29 cellular contexts compared by ENCODE assay signal in genomic region chr7:85150624-85151023, GRCh38. TPM values are rescaled to one million over a fixed set of nuclear protein-coding genes. Genes with fewer than 3 reads are reported as not detected.
"Had no signal": no experiment of that assay in that cellular context is flagged by ENCODE, and none has a peak within 500 bp of the region (broad histone marks: within the 10 kb centered on the region; RNA-seq: fewer than 3 reads in every experiment).

No MANE protein-coding gene starts in this region.

- H3K27ac Mint-ChIP-seq: activated CD4-positive, alpha-beta memory T cell treated with anti-CD3 and anti-CD28 coated beads, Interleukin-2, amount 10 ng/mL, durations not matched to agents 7 days and 5 days; activated CD8-positive, alpha-beta memory T cell treated with anti-CD3 and anti-CD28 coated beads, Interleukin-2, amount 10 ng/mL, durations not matched to agents 7 days and 5 days; activated naive CD4-positive, alpha-beta T cell treated with anti-CD3 and anti-CD28 coated beads, Interleukin-2, amount 10 ng/mL, durations not matched to agents 7 days and 5 days; activated naive CD8-positive, alpha-beta T cell; activated naive CD8-positive, alpha-beta T cell treated with anti-CD3 and anti-CD28 coated beads, Interleukin-2, amount 50 U/mL, for 24 hours; brain had no signal

- DNase-seq: activated CD4-positive, alpha-beta memory T cell treated with anti-CD3 and anti-CD28 coated beads, Interleukin-2, amount 10 ng/mL, durations not matched to agents 7 days and 5 days; activated CD4-positive, alpha-beta T cell treated with anti-CD3 and anti-CD28 coated beads for 1 hour; activated CD4-positive, alpha-beta T cell treated with anti-CD3 and anti-CD28 coated beads for 48 hours; activated CD4-positive, CD25-positive, alpha-beta regulatory T cell; activated CD8-positive, alpha-beta memory T cell treated with anti-CD3 and anti-CD28 coated beads for 24 hours; activated CD8-positive, alpha-beta memory T cell treated with anti-CD3 and anti-CD28 coated beads, Interleukin-2, amount 10 ng/mL, durations not matched to agents 7 days and 5 days; activated CD8-positive, alpha-beta memory T cell treated with anti-CD3 and anti-CD28 coated beads, Interleukin-2, amount 50 U/mL, for 48 hours; activated effector memory CD4-positive, alpha-beta T cell treated with Interleukin-2 at 50 U/mL for 16 hours; activated naive CD4-positive, alpha-beta T cell treated with anti-CD3 and anti-CD28 coated beads, Interleukin-2, amount 10 ng/mL, durations not matched to agents 7 days and 5 days; activated naive CD8-positive, alpha-beta T cell treated with anti-CD3 and anti-CD28 coated beads, Interleukin-2, amount 50 U/mL, for 24 hours; activated T-cell treated with anti-CD3 and anti-CD28 coated beads, Interleukin-2, amount 50 U/mL, for 48 hours; anterior cingulate cortex; caudate nucleus; cerebellar nuclear complex; NCI-H187 treated with DMSO at 0.1 percent for 48 hours; NCI-H345; NCI-H526; PC-9; SIG-M5; SW 1271; T-helper 1 cell; T1000; WERI-Rb-1 had no signal

- H3K9me3 Mint-ChIP-seq: activated CD4-positive, alpha-beta memory T cell treated with anti-CD3 and anti-CD28 coated beads, Interleukin-2, amount 10 ng/mL, durations not matched to agents 7 days and 5 days; activated naive CD4-positive, alpha-beta T cell treated with anti-CD3 and anti-CD28 coated beads, Interleukin-2, amount 10 ng/mL, durations not matched to agents 7 days and 5 days; activated naive CD8-positive, alpha-beta T cell treated with anti-CD3 and anti-CD28 coated beads, Interleukin-2, amount 50 U/mL, for 24 hours; brain had no signal

- H3K27me3 Mint-ChIP-seq: activated CD4-positive, alpha-beta memory T cell treated with anti-CD3 and anti-CD28 coated beads, Interleukin-2, amount 10 ng/mL, durations not matched to agents 7 days and 5 days; activated CD8-positive, alpha-beta memory T cell treated with anti-CD3 and anti-CD28 coated beads, Interleukin-2, amount 10 ng/mL, durations not matched to agents 7 days and 5 days; activated naive CD4-positive, alpha-beta T cell treated with anti-CD3 and anti-CD28 coated beads, Interleukin-2, amount 10 ng/mL, durations not matched to agents 7 days and 5 days; activated naive CD8-positive, alpha-beta T cell; activated naive CD8-positive, alpha-beta T cell treated with anti-CD3 and anti-CD28 coated beads, Interleukin-2, amount 50 U/mL, for 24 hours had no signal

- H3K27ac ChIP-seq: KMS-11, PC-9, RWPE1, WERI-Rb-1 had no signal

- H3K9ac ChIP-seq: KMS-11 had no signal

- H2AFZ ChIP-seq: PC-9 had no signal

- ATAC-seq: activated CD8-positive, alpha-beta memory T cell treated with anti-CD3 and anti-CD28 coated beads, Interleukin-2, amount 10 ng/mL, durations not matched to agents 7 days and 5 days; activated naive CD8-positive, alpha-beta T cell treated with anti-CD3 and anti-CD28 coated beads, Interleukin-2, amount 50 U/mL, for 24 hours; Right ventricle myocardium inferior had no signal

- H3K4me1 Mint-ChIP-seq: activated CD4-positive, alpha-beta memory T cell treated with anti-CD3 and anti-CD28 coated beads, Interleukin-2, amount 10 ng/mL, durations not matched to agents 7 days and 5 days; activated CD8-positive, alpha-beta memory T cell treated with anti-CD3 and anti-CD28 coated beads, Interleukin-2, amount 10 ng/mL, durations not matched to agents 7 days and 5 days; activated naive CD4-positive, alpha-beta T cell treated with anti-CD3 and anti-CD28 coated beads, Interleukin-2, amount 10 ng/mL, durations not matched to agents 7 days and 5 days; activated naive CD8-positive, alpha-beta T cell treated with anti-CD3 and anti-CD28 coated beads, Interleukin-2, amount 50 U/mL, for 24 hours; brain had no signal

- H3K4me2 ChIP-seq: KMS-11, PC-9 had no signal

- H3K36me3 ChIP-seq: WERI-Rb-1 had no signal

- H3K4me3 Mint-ChIP-seq: activated CD4-positive, alpha-beta memory T cell treated with anti-CD3 and anti-CD28 coated beads, Interleukin-2, amount 10 ng/mL, durations not matched to agents 7 days and 5 days; activated CD8-positive, alpha-beta memory T cell treated with anti-CD3 and anti-CD28 coated beads, Interleukin-2, amount 10 ng/mL, durations not matched to agents 7 days and 5 days; activated naive CD4-positive, alpha-beta T cell treated with anti-CD3 and anti-CD28 coated beads, Interleukin-2, amount 10 ng/mL, durations not matched to agents 7 days and 5 days; activated naive CD8-positive, alpha-beta T cell; activated naive CD8-positive, alpha-beta T cell treated with anti-CD3 and anti-CD28 coated beads, Interleukin-2, amount 50 U/mL, for 24 hours; brain had no signal

- H3K36me3 Mint-ChIP-seq: activated CD8-positive, alpha-beta memory T cell treated with anti-CD3 and anti-CD28 coated beads, Interleukin-2, amount 10 ng/mL, durations not matched to agents 7 days and 5 days; activated naive CD4-positive, alpha-beta T cell treated with anti-CD3 and anti-CD28 coated beads, Interleukin-2, amount 10 ng/mL, durations not matched to agents 7 days and 5 days; activated naive CD8-positive, alpha-beta T cell; brain had no signal

- H3K4me3 ChIP-seq: PC-9 had no signal

RNA-seq across cellular contexts. Expression of gene SEMA3D, which starts 36.2 kb away (rescaled TPM):
- total RNA-seq: activated CD4-positive, alpha-beta memory T cell treated with anti-CD3 and anti-CD28 coated beads, Interleukin-2, amount 10 ng/mL, durations not matched to agents 7 days and 5 days; activated CD8-positive, alpha-beta memory T cell treated with anti-CD3 and anti-CD28 coated beads, Interleukin-2, amount 10 ng/mL, durations not matched to agents 7 days and 5 days; T-helper 2 cell treated with Interferon-gamma antibody and Interleukin-4, amounts not matched to agents 100 ng/mL and 5 ng/mL, for 36 hours had no signal
